Comparison of ENCODE assay signal across 10 cellular contexts in the genomic region with DNA sequence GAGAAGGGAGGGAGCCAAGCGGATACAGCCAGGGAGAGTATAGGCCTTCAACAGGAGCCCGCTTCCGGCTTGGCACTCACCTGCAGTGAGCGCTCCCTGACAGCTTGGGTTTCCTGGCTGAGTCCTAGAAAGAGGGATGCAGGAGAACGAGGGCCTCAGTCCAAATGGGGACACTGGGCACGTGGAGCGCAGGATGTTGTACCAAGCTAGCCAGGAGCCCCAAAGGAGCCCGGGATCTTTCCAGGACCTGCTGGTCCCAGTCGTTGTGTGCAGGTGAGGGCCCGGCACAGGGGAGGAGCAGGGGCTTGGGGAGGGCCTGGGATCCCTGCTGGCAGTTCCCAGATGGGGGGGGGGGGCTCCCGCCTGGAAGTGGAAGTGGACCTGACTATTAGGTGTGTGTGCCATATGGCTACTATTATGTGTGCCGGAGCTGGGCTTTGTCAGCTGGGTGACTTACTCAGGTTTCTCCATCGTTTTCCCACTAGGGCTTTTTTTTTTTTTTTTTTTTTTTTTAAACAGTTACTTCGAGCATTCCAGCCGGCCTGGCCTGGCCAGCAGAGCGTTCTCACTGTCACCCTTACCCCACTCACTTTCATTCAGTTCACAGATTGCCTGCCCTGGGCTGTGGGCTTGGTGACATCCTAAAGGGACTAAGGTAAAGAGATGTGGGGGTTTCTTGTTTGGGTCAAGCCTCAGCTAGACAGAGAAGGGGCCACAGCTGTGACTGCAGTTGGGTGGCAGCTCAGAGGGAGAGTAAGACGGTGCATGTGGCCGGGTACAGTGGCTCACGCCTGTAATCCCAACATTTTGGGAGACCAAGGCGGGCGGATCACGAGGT. TPM values are rescaled to one million over a fixed set of nuclear protein-coding genes. Genes with fewer than 3 reads are reported as not detected.
DNase-seq lines count a peak whose midpoint lies in the region; TF ChIP-seq lines count a peak whose summit lies in the region.
"Had no signal": no experiment of that assay in that cellular context is flagged by ENCODE, and none has a peak within 500 bp of the region (broad histone marks: within the 10 kb centered on the region; RNA-seq: fewer than 3 reads in every experiment).

No MANE protein-coding gene starts in this region.

- intact Hi-C loops in breast epithelium (cut with DNase I; ENCODE audit: low total_unique reads): no loop called here

- H3K4me3 ChIP-seq in HUES48 (ENCODE audit: low read depth, low read length): no peak overlapping the region
- H3K4me3 ChIP-seq in breast epithelium: peak overlapping the region; percentile 75 to 97 (median 76)
- H3K4me3 ChIP-seq in skin epidermis: peak overlapping the region in 3 of 7 experiments; percentile 62 to 76 (median 75)

- no peak overlapping the region for H3K9ac ChIP-seq in HUES48 (ENCODE audit: low read depth, low read length)

- 0 out of 2 replicates have a peak, but pooled peaks cover 3% of the 10 kb centered on the region for H3K36me3 ChIP-seq in HUES48 (ENCODE audit: control insufficient read depth, insufficient read depth, low read length)
- no peaks in the 10 kb centered on the region for H3K36me3 ChIP-seq in breast epithelium

- peak overlapping the region; percentile 57 for H3K27ac ChIP-seq in HUES48 (ENCODE audit: low read depth, low read length)
- H3K27ac ChIP-seq in breast epithelium: peak overlapping the region; percentile 93 to 96
- peak overlapping the region; percentile 3 to 95 (median 86) for H3K27ac ChIP-seq in skin epidermis

- in situ Hi-C loops in ACHN (cut with HindIII; ENCODE audit: low pct_ligation_motif_present, low pct_unique_long_range_greater_than_20kb, low sequenced_read_pairs): loop anchor here (5.0 kb wide), 1 partner anchor 57 kb away; no protein-coding TSS in a partner anchor

- no peak for TF ChIP-seq CTCF in breast epithelium (IDR thresholded peaks at IDR 0.05)

- H3K27me3 ChIP-seq in HUES48 (ENCODE audit: control insufficient read depth, insufficient read depth, low read length) (peaks cover 25% of the 10 kb centered on the region), breast epithelium (no peaks in the 10 kb centered on the region)
- H3K27me3 ChIP-seq: foreskin keratinocyte had no signal

- H3K9me3 ChIP-seq in HUES48 (ENCODE audit: control insufficient read depth, insufficient read depth, low read length) (no peaks in the 10 kb centered on the region), breast epithelium (no peaks in the 10 kb centered on the region)

- TF ChIP-seq POLR2A in breast epithelium (IDR thresholded peaks at IDR 0.05): no peak

- DNase-seq in breast epithelium (ENCODE audit: low spot score in 2 of 2): no peak
- DNase-seq in left kidney (ENCODE audit: low read depth, low spot score): peak; percentile 39
- DNase-seq in ACHN: no peak
- no peak for DNase-seq in anterior cingulate cortex (lab: John Stamatoyannopoulos, UW)
- no peak for DNase-seq in GM19238 (ENCODE audit: insufficient read length, low spot score)
- no peak for DNase-seq in NCI-H187 treated with DMSO at 0.1 percent for 48 hours (lab: John Stamatoyannopoulos, UW)
- DNase-seq: activated T-cell treated with anti-CD3 and anti-CD28 coated beads, Interleukin-2, amount 50 U/mL, for 4 hours; foreskin keratinocyte had no signal

- peaks cover 28% of the 10 kb centered on the region for H3K4me1 ChIP-seq in HUES48 (ENCODE audit: control insufficient read depth, insufficient read depth, low read length)
- peaks cover 11 to 23% of the 10 kb centered on the region in 2 donors for H3K4me1 ChIP-seq in breast epithelium

RNA-seq across cellular contexts. Expression of a gene that starts 3.8 kb away (rescaled TPM):
- 10 to 100 TPM; 47.2 to 58.1 (median 55.1) TPM for total RNA-seq in breast epithelium

RNA-seq across cellular contexts. Expression of a gene that starts 6.8 kb away (rescaled TPM):
- total RNA-seq in breast epithelium: 10 to 100 TPM; 32.1 to 36.1 (median 35.0) TPM

RNA-seq across cellular contexts. Expression of a gene that starts 9.5 kb away (rescaled TPM):
- total RNA-seq in breast epithelium: 10 to 100 TPM; 45.6 to 63.5 (median 60.0) TPM

RNA-seq across cellular contexts. Expression of a gene that starts 30.7 kb away (rescaled TPM):
- total RNA-seq in breast epithelium: 100 to 1,000 TPM in 1 of 3 donors, 10 to 100 TPM in 2; 83.2 to 101 (median 92.8) TPM

RNA-seq across cellular contexts. Expression of a gene that starts 32.4 kb away (rescaled TPM):
- total RNA-seq in breast epithelium: 1 to 10 TPM; 5.2 to 8.8 (median 8.6) TPM
